Comparison of ENCODE assay signal across 8 cellular contexts in the genomic region with DNA sequence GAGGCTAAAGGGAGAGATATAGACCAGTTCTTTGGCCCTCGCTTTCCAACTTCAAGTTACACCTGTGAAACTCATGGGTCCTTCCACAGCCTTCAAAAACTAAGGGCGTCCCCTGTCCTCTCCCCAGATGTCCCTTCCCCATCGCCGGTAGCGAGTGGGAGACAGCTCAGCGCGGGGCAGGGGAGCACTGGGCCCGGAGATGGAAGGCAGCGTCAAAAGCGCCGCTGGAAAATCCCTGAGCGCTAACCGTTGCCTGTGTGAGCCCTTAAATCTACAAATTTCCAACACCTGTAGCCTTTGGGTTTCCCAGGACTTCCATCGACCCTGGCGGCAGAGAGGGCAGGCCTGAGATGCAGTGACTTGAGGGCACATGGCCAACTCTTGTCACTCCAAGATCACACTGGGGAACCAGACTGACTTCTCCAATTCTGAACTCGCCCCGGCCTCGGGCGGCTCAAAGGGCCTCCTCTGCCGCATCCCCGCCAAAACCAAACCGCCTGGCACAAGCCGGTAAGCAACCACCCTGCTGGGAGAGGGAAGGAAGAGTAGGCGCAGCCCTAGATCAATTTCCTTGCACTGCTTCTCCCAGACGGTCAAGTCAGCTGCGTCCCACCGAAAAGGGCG. TPM values are rescaled to one million over a fixed set of nuclear protein-coding genes. Genes with fewer than 3 reads are reported as not detected.
A peak's percentile ranks its signal among the peaks of the same experiment; 100 is the strongest.
DNase-seq lines count a peak whose midpoint lies in the region; ATAC-seq and TF ChIP-seq lines count a peak whose summit lies in the region.

No MANE protein-coding gene starts in this region.

- H3K4me1 ChIP-seq in colonic mucosa, result peaks cover 7% of the 10 kb centered on the region
- H3K4me1 ChIP-seq in suprapubic skin, result peaks cover 33% of the 10 kb centered on the region

- no peaks in the 10 kb centered on the region for H3K27me3 ChIP-seq in colonic mucosa
- no peaks in the 10 kb centered on the region for H3K27me3 ChIP-seq in suprapubic skin

- H3K9me3 ChIP-seq in colonic mucosa, result no peaks in the 10 kb centered on the region
- no peaks in the 10 kb centered on the region for H3K9me3 ChIP-seq in suprapubic skin

- 34 to 49% methylated on average over 17 to 24 of the region's 28 CpGs for WGBS in lower leg skin, 2 donors
- 49% methylated on average over 17 of the region's 28 CpGs for WGBS in suprapubic skin

- no peak for ATAC-seq in activated CD4-positive, CD25-positive, alpha-beta regulatory T cell treated with anti-CD3 and anti-CD28 coated beads, Interleukin-2, amount 50 U/mL, for 24 hours
- ATAC-seq in GM19023 (IDR thresholded peaks at IDR 0.05; ENCODE audit: unreplicated experiment), result no peak

- no peaks in the 10 kb centered on the region for H3K36me3 ChIP-seq in colonic mucosa
- no peaks in the 10 kb centered on the region for H3K36me3 ChIP-seq in suprapubic skin

- TF ChIP-seq CTCF in colonic mucosa (IDR thresholded peaks at IDR 0.05) (no peak), lower leg skin (IDR thresholded peaks at IDR 0.05) (no peak), suprapubic skin (IDR thresholded peaks at IDR 0.05) (no peak)

- peak overlapping the region; percentile 86 to 97 for H3K9ac ChIP-seq in colonic mucosa (ENCODE audit: low read depth in 2 of 2, low read length in 2 of 2)

- intact Hi-C loops in colonic mucosa (cut with DNase I) (loop anchor here (10.0 kb wide), 1 partner anchor 282 kb away; no protein-coding TSS in a partner anchor), lower leg skin (cut with DNase I; ENCODE audit: low total_unique reads) (no loop called here)

- H3K4me3 ChIP-seq in colonic mucosa, result peak overlapping the region; percentile 51
- H3K4me3 ChIP-seq in lower leg skin (ENCODE audit: low read depth, poor library complexity, severe bottlenecking), result peak overlapping the region; percentile 41
- peak overlapping the region; percentile 81 for H3K4me3 ChIP-seq in suprapubic skin

- DNase-seq in activated CD4-positive, CD25-positive, alpha-beta regulatory T cell treated with anti-CD3 and anti-CD28 coated beads, Interleukin-2, amount 50 U/mL, for 72 hours, result peak; percentile 36
- DNase-seq in SK-MEL-5 (ENCODE audit: low read depth, low spot score) (peak; percentile 28), colonic mucosa (peak; percentile 59), lower leg skin (ENCODE audit: low spot score in 2 of 2) (peak; percentile 73 to 93), suprapubic skin (ENCODE audit: low spot score in 2 of 2) (peak; percentile 86 to 87), amniotic stem cell (lab: John Stamatoyannopoulos, UW) (no peak)

- TF ChIP-seq POLR2A in lower leg skin (IDR thresholded peaks at IDR 0.05) (no peak), suprapubic skin (IDR thresholded peaks at IDR 0.05) (no peak)

- no peak for TF ChIP-seq EP300 in suprapubic skin (IDR thresholded peaks at IDR 0.05)

- peak overlapping the region; percentile 68 for H3K27ac ChIP-seq in colonic mucosa
- H3K27ac ChIP-seq in suprapubic skin, result peak overlapping the region; percentile 92

- in situ Hi-C loops in SK-MEL-5 (cut with HindIII; ENCODE audit: low pct_unique_long_range_greater_than_20kb, low sequenced_read_pairs), result no loop called here

RNA-seq across cellular contexts. Expression of a gene that starts 0.9 kb away (rescaled TPM):
- total RNA-seq in SK-MEL-5 (2014; rRNA removed; shearing (Covaris generic)), result 2.6 and 3.9 TPM in 2 replicates
- 8.6 and 16.5 TPM in 2 replicates for polyA plus RNA-seq in SK-MEL-5 (2015; cell fraction: cytosol; rRNA removed)
- 4.7 and 6.1 TPM in 2 replicates for polyA plus RNA-seq in SK-MEL-5 (2015; cell fraction: nucleus; rRNA removed)
- 100 to 1,000 TPM; 116 to 140 TPM for total RNA-seq in colonic mucosa
- total RNA-seq in lower leg skin, result 100 to 1,000 TPM; 126 to 249 (median 148) TPM
- total RNA-seq in suprapubic skin, result 100 to 1,000 TPM; 110 to 271 (median 142) TPM

Comparison
In these comparisons a context has a peak if more than half of its experiments do, and no peak if none do; other contexts are left out.
1. RNA of a gene that starts 0.9 kb away (total RNA-seq): 110 to 271 TPM in suprapubic skin, 126 to 249 TPM in lower leg skin and 116 to 140 TPM in colonic mucosa; 2.6 to 3.9 TPM in SK-MEL-5; every median in the first group is over 10 times any median in the second.
2. Peak in every context shown above with its lines, with median percentiles within 50 percentile points of each other: H3K4me3 ChIP-seq.